In the genomic region with DNA sequence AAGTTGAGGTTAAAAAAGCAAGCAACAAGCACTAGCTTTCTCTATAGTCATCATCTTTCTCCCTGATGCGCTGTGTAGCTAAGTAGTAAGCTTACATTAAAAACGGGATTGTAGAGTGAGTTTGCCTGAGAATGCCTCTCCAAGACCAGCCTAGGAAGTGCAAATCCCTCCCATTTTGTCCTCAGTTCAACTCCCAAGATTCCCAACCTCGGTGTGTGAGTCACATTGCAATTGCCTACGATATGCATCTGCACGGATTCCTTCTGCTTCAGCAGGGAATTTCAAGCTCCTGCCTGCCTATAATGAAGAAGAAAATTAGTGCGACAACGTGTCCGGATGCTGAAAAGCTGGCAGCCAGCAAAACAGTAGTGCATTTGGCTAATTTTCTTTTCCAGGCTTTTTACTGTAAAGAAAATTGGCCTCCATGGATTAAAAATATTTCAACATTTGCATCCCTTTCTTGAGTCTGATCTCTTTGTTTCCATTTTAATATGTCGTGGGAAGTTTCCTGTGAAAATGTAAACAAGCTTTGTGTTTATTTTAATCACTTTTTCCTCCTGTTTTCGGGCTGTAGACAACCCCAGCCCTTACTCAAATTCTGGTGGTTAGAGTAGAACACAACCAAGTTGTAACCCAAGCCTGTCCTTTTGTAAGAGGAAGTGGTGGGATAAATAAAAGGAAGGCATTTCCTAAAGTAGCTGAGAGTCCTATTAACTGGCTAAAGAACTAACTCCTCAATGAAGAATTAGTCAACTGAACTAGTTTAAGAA, we compare ENCODE assay signal across 9 cellular contexts. TPM values are rescaled to one million over a fixed set of nuclear protein-coding genes. Genes with fewer than 3 reads are reported as not detected.
DNase-seq lines count a peak whose midpoint lies in the region; TF ChIP-seq lines count a peak whose summit lies in the region.
"Had no signal": no experiment of that assay in that cellular context is flagged by ENCODE, and none has a peak within 500 bp of the region (broad histone marks: within the 10 kb centered on the region; RNA-seq: fewer than 3 reads in every experiment).

No MANE protein-coding gene starts in this region.

- H3K4me3 ChIP-seq in A673 (ENCODE audit: low read depth, low read length, poor library complexity, severe bottlenecking) = peak overlapping the region; percentile 22
- peak overlapping the region; percentile 0; the same call in 1 of the 2 replicates for H3K4me3 ChIP-seq in HUES6 (ENCODE audit: low read depth, low read length)
- H3K4me3 ChIP-seq in kidney epithelial cell (ENCODE audit: low read depth, low read length) = no peak overlapping the region
- no peak overlapping the region for H3K4me3 ChIP-seq in H7 (ENCODE audit: insufficient read depth, low read depth, low read length)

- H3K36me3 ChIP-seq in A673 (ENCODE audit: insufficient read depth, low read length, poor library complexity, severe bottlenecking) (no peaks in the 10 kb centered on the region), HUES6 (ENCODE audit: control insufficient read depth, insufficient read depth, low read length) (no peaks in the 10 kb centered on the region), kidney epithelial cell (ENCODE audit: control insufficient read depth, insufficient read depth, low read length) (no peaks in the 10 kb centered on the region), H7 (replicated peaks; ENCODE audit: control insufficient read depth, insufficient read depth, low read length) (no peaks in the 10 kb centered on the region)

- H3K9ac ChIP-seq in HUES6 (ENCODE audit: low read length) = no peak overlapping the region

- peak overlapping the region in 3 of 5 experiments; percentile 38 to 79 (median 55) for H3K4me3 Mint-ChIP-seq in brain
- H3K4me3 Mint-ChIP-seq: nephron progenitor cell had no signal

- peaks cover 2% of the 10 kb centered on the region for H3K27me3 Mint-ChIP-seq in brain

- peak overlapping the region; percentile 65 for H3K27ac ChIP-seq in A673 (ENCODE audit: low read depth, low read length, poor library complexity, severe bottlenecking)
- no peak overlapping the region for H3K27ac ChIP-seq in HUES6 (ENCODE audit: low read depth, low read length)

- POLR2A ChIA-PET in A673 (lab: Charles Lee; ENCODE audit: low non-redundant PET) = no interaction called here

- DNase-seq in A673 (ENCODE audit: low spot score) (peak; percentile 79), kidney epithelial cell (ENCODE audit: low read depth) (peak; percentile 80), KG1 (lab: John Stamatoyannopoulos, UW) (no peak), 8988T (no peak), H7 (no peak), NCI-H524 treated with DMSO at 0.1 percent for 48 hours (lab: John Stamatoyannopoulos, UW) (no peak)
- DNase-seq: nephron progenitor cell had no signal

- H3K4me1 Mint-ChIP-seq in brain = peaks cover 21% of the 10 kb centered on the region
- H3K4me1 Mint-ChIP-seq: nephron progenitor cell had no signal

- H3K9me3 ChIP-seq in A673 (ENCODE audit: low read depth, low read length, poor library complexity, severe bottlenecking) = peaks cover 5% of the 10 kb centered on the region
- no peaks in the 10 kb centered on the region; the same call in 1 of the 2 replicates for H3K9me3 ChIP-seq in HUES6 (ENCODE audit: control insufficient read depth, insufficient read depth, low read depth, low read length)

- CTCF ChIA-PET in A673 (lab: Charles Lee) = no interaction called here

- BruUV-seq in A673 (replicated peaks; lab: Mats Ljungman, UMichigan) = no TSS peak

- no peaks in the 10 kb centered on the region for H3K36me3 Mint-ChIP-seq in brain

- peaks cover 6% of the 10 kb centered on the region for H3K4me1 ChIP-seq in A673 (ENCODE audit: insufficient read depth, low read length, poor library complexity, severe bottlenecking)
- peaks cover 6% of the 10 kb centered on the region; the same call in 1 of the 2 replicates for H3K4me1 ChIP-seq in HUES6 (ENCODE audit: control insufficient read depth, insufficient read depth, low read length)

- H3K27ac Mint-ChIP-seq in brain = peak overlapping the region in 3 of 5 experiments; percentile 31 to 92 (median 90)
- H3K27ac Mint-ChIP-seq: nephron progenitor cell had no signal

- H3K27me3 ChIP-seq in A673 (replicated peaks; ENCODE audit: insufficient read depth, low read depth, low read length, poor library complexity) (no peaks in the 10 kb centered on the region), HUES6 (ENCODE audit: control insufficient read depth, insufficient read depth, low read length) (no peaks in the 10 kb centered on the region; the same call in 1 of the 2 replicates), kidney epithelial cell (ENCODE audit: control insufficient read depth, insufficient read depth, low read length) (no peaks in the 10 kb centered on the region), H7 (ENCODE audit: control insufficient read depth, insufficient read depth, low read length) (no peaks in the 10 kb centered on the region)

- intact Hi-C loops in A673 (cut with micrococcal nuclease; ENCODE audit: unreplicated experiment) = no loop called here

- H3K9me3 Mint-ChIP-seq in brain = peaks cover 2 to 24% (median 7%) of the 10 kb centered on the region in 5 experiments

- TF ChIP-seq CTCF in A673 (conservative IDR thresholded peaks at IDR 0.05; ENCODE audit: low read depth, low read length) = no peak
- no peak for TF ChIP-seq CTCF in brain (conservative IDR thresholded peaks at IDR 0.05)
- TF ChIP-seq CTCF in kidney epithelial cell (IDR thresholded peaks at IDR 0.05; ENCODE audit: insufficient read depth, low read length, poor library complexity, severe bottlenecking) = no peak

RNA-seq across cellular contexts. Expression of gene TET2, which starts 58.4 kb away (rescaled TPM):
- total RNA-seq in A673 (2021) = 22.8 and 25.7 TPM in 2 replicates
- 1.6 TPM for polyA plus RNA-seq in brain (ENCODE audit: insufficient read depth, low read depth, low replicate concordance)
- total RNA-seq in kidney epithelial cell = 10.4 and 12.4 TPM in 2 replicates
- total RNA-seq in H7 (2014; rRNA removed; shearing (Covaris generic)) = 0.59 and 0.74 TPM in 2 replicates

Comparison
In these comparisons a context has a peak if more than half of its experiments do, and no peak if none do; other contexts are left out.
1. DNase-seq: peak in A673 (single experiment) and kidney epithelial cell (single experiment); none in KG1 (single experiment), 8988T (single experiment), H7 (single experiment) and NCI-H524 treated with DMSO at 0.1 percent for 48 hours (single experiment).
2. H3K4me3 ChIP-seq: peak in A673 (single experiment) and HUES6 (single experiment); none in kidney epithelial cell (single experiment) and H7 (single experiment).